Comparison of ENCODE assay signal across 9 cellular contexts in genomic region chr9:127185931-127186781, GRCh38.
DNase-seq lines count a peak whose midpoint lies in the region; ATAC-seq and TF ChIP-seq lines count a peak whose summit lies in the region.
"Had no signal": no experiment of that assay in that cellular context is flagged by ENCODE, and none has a peak within 500 bp of the region (broad histone marks: within the 10 kb centered on the region; RNA-seq: fewer than 3 reads in every experiment).

No MANE protein-coding gene starts in this region.

- H3K4me1 ChIP-seq in heart left ventricle = peaks cover 2 to 67% (median 46%) of the 10 kb centered on the region in 12 donors
- peaks cover 19% of the 10 kb centered on the region for H3K4me1 ChIP-seq in ovary (ENCODE audit: insufficient read depth)

- POLR2A ChIA-PET in AG04449 (lab: Yijun Ruan, JAX) = interaction anchor here (0.9 to 1.4 kb wide), 6 partner anchors 12 to 202 kb away, joined by 3 to 7 read pairs (median 4); partner anchors contain the start of gene ANGPTL2

- H3K4me3 ChIP-seq in AG04449 (ENCODE audit: low read depth, low read length) (no peak overlapping the region), heart left ventricle (no peak overlapping the region), ovary (no peak overlapping the region)
- H3K4me3 ChIP-seq: A549 had no signal

- CTCF ChIA-PET in AG04449 (lab: Yijun Ruan, JAX) = interaction anchor here (0.8 to 21.4 kb wide), 6 partner anchors 14 to 246 kb away, joined by 3 to 513 read pairs (median 5); no protein-coding TSS in a partner anchor

- H3K9me3 ChIP-seq in heart left ventricle = no peaks in the 10 kb centered on the region
- no peaks in the 10 kb centered on the region for H3K9me3 ChIP-seq in ovary
- H3K9me3 ChIP-seq: A549 had no signal

- TF ChIP-seq POLR2A in heart left ventricle (IDR thresholded peaks at IDR 0.05) = no peak
- peak; percentile 14 for TF ChIP-seq POLR2A in ovary (IDR thresholded peaks at IDR 0.05)

- no peaks in the 10 kb centered on the region for H3K27me3 ChIP-seq in heart left ventricle
- no peaks in the 10 kb centered on the region for H3K27me3 ChIP-seq in ovary

- no peak for TF ChIP-seq CTCF in AG04449 (IDR thresholded peaks at IDR 0.05; ENCODE audit: insufficient read depth, low read length, missing control alignments)
- TF ChIP-seq CTCF in heart left ventricle (IDR thresholded peaks at IDR 0.05) = no peak
- no peak for TF ChIP-seq CTCF in ovary (IDR thresholded peaks at IDR 0.05)

- intact Hi-C loops in heart left ventricle (cut with DNase I) (loop anchor here in 4 of 10 donors (2.0 to 5.0 kb wide), 3 partner anchors 63 to 229 kb away; partner anchors contain the start of gene ANGPTL2 (in 4 of the 4)), ovary (cut with DNase I) (loop anchor here in 2 of 4 donors (5.0 to 10.0 kb wide), 2 partner anchors 61 to 64 kb away; partner anchors contain the start of gene ANGPTL2 (in 2 of the 2))

- DNase-seq in AG04449 (ENCODE audit: low read depth, low spot score) = peak; percentile 85
- peak in 55 of 56 donors; percentile 23 to 94 (median 77) for DNase-seq in amygdala (lab: John Stamatoyannopoulos, UW)
- peak; percentile 86 to 96 (median 90) for DNase-seq in heart left ventricle
- peak; percentile 84 to 93 (median 90) for DNase-seq in ovary
- no peak for DNase-seq in stimulated activated CD4-positive, alpha-beta T cell treated with anti-CD3 and anti-CD28 coated beads, Interleukin-1b, Interleukin-23, amount 100 ng/mL, for 48 hours
- no peak for DNase-seq in activated CD4-positive, alpha-beta T cell treated with anti-CD3 and anti-CD28 coated beads for 1 hour
- no peak for DNase-seq in COR-L47 (lab: John Stamatoyannopoulos, UW)

- H3K27ac ChIP-seq in heart left ventricle (peak overlapping the region; percentile 57 to 96 (median 88)), ovary (peak overlapping the region; percentile 82 to 91)

- peak; percentile 96 for TF ChIP-seq EP300 in ovary (IDR thresholded peaks at IDR 0.05)

- WGBS in heart left ventricle, 4 donors = 9 to 16% (median 11%) methylated on average over 10 to 11 of the region's 11 CpGs
- whole genome bisulfite sequencing in ovary, 3 donors = 4 to 8% (median 4%) methylated on average over 11 of the region's 11 CpGs

- ATAC-seq in heart left ventricle = peak; percentile 87 to 92 (median 88)
- ATAC-seq in HG02981 (IDR thresholded peaks at IDR 0.05; ENCODE audit: unreplicated experiment) = no peak

- H3K36me3 ChIP-seq in heart left ventricle = no peaks in the 10 kb centered on the region
- H3K36me3 ChIP-seq in ovary = no peaks in the 10 kb centered on the region

Comparison
In these comparisons a context has a peak if more than half of its experiments do, and no peak if none do; other contexts are left out.
1. DNase-seq: peak in AG04449 (single experiment), amygdala (55 of 56), heart left ventricle (5 of 5) and ovary (5 of 5); none in stimulated activated CD4-positive, alpha-beta T cell treated with anti-CD3 and anti-CD28 coated beads, Interleukin-1b, Interleukin-23, amount 100 ng/mL, for 48 hours (single experiment), activated CD4-positive, alpha-beta T cell treated with anti-CD3 and anti-CD28 coated beads for 1 hour (single experiment) and COR-L47 (single experiment).